ENCODE assay signal across 8 cellular contexts in the genomic region with DNA sequence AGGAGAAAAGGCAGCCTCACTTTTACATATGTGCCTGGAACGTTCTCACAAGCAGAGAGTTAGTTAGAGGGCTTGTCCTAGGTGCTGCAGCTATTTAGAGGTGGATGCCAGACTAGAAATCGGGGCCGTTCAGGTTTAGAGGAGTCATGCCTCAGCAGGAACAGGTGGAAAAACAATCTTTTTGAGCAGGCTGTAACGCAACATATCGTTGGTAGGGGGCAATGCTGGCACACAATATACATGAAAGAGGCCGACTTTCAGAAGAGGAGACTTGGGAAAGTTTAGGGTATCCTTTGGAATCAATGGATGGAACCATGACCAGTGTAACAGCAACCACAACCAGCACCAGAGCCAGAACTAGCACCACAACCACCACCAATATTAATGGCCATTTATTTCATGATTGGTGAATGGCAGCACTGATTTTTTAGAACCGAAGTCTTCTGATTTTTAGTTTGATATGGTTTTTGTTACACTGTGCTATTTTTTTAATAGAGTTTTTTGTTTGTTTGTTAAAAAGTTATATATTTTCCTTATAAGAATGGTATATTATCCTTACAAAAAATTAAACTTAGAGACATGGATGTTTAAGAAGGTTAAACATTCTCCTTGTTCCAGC. TPM values are rescaled to one million over a fixed set of nuclear protein-coding genes. Genes with fewer than 3 reads are reported as not detected.
DNase-seq lines count a peak whose midpoint lies in the region; ATAC-seq and TF ChIP-seq lines count a peak whose summit lies in the region.

No MANE protein-coding gene starts in this region.

- peak; percentile 55 for ATAC-seq in GM19467 (IDR thresholded peaks at IDR 0.05; ENCODE audit: unreplicated experiment)
- ATAC-seq in HG03457 (IDR thresholded peaks at IDR 0.05; ENCODE audit: unreplicated experiment), result no peak
- ATAC-seq in HG03342 (IDR thresholded peaks at IDR 0.05; ENCODE audit: unreplicated experiment), result no peak

- TF ChIP-seq CTCF in BE2C (IDR thresholded peaks at IDR 0.05; ENCODE audit: low read depth, low read length) (peak; percentile 78), fibroblast of the aortic adventitia (IDR thresholded peaks at IDR 0.05; ENCODE audit: insufficient read depth, low read length) (peak; percentile 29)

- DNase-seq in BE2C (peak; percentile 43), NCI-H82 treated with DMSO at 0.1 percent for 48 hours (lab: John Stamatoyannopoulos, UW; ENCODE audit: unreplicated experiment) (peak; percentile 7), fibroblast of the aortic adventitia (ENCODE audit: low read depth) (no peak), amniotic stem cell (lab: John Stamatoyannopoulos, UW) (no peak), pons (ENCODE audit: low spot score) (no peak)

- no peaks in the 10 kb centered on the region for H3K36me3 ChIP-seq in BE2C

- no peaks in the 10 kb centered on the region for H3K9me3 ChIP-seq in BE2C

- H3K27me3 ChIP-seq in BE2C, result peaks cover 3% of the 10 kb centered on the region; the same call in 1 of the 2 replicates

- H3K4me3 ChIP-seq in BE2C (ENCODE audit: low read depth, low read length) (no peak overlapping the region), fibroblast of the aortic adventitia (ENCODE audit: low read depth, low read length) (no peak overlapping the region)

- peaks cover 2% of the 10 kb centered on the region for H3K4me1 ChIP-seq in BE2C

RNA-seq across cellular contexts. Expression of a gene that starts 14.9 kb away (rescaled TPM):
- 18.0 TPM for polyA plus RNA-seq in BE2C (2012; ENCODE audit: insufficient read depth, insufficient read length, low read depth)
- 2.9 and 15.8 TPM in 2 replicates for total RNA-seq in fibroblast of the aortic adventitia (ENCODE audit: low replicate concordance)

Comparison
In these comparisons a context has a peak if more than half of its experiments do, and no peak if none do; other contexts are left out.
1. DNase-seq: peak in BE2C (single experiment) and NCI-H82 treated with DMSO at 0.1 percent for 48 hours (single experiment); none in fibroblast of the aortic adventitia (single experiment), amniotic stem cell (single experiment) and pons (single experiment).